Comparison of ENCODE assay signal across 19 cellular contexts in the genomic region with DNA sequence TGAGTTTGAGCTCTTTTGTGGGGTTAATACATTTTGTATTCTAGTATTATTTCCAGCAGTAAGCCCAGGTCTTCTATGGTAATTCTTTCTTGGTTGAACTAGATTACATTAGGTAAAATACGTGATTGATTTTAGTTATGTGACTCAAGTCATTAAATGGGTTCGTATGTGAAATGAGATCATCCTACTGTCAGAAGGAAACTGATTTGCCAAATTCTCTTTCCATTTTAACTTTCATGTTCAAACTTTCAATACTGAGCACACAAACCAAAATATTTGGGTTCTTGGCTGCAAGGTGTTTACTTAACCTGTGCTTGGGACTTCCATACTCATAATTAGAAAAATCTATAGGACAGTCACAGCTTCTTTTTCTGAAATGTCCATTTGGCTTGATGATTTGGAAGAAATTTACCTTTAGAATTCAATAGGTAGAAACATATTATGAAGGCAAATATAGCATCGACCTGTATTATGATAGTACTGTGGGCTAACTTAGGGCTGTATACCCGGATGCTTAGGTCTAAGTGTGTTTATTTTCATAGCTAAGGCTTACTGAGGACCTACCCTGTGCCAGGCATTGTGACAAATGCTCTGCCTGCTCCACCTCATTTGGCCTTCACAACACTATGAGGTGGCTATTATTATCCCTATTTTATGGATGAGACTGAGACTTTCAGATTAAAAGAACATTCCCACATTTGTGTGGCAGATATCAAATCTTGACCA.
"Had no signal": no experiment of that assay in that cellular context is flagged by ENCODE, and none has a peak within 500 bp of the region (broad histone marks: within the 10 kb centered on the region; RNA-seq: fewer than 3 reads in every experiment).

No MANE protein-coding gene starts in this region.

- DNase-seq: activated CD4-positive, alpha-beta T cell treated with anti-CD3 and anti-CD28 coated beads for 48 hours; activated CD8-positive, alpha-beta T cell treated with anti-CD3 and anti-CD28 coated beads for 36 hours; activated naive CD8-positive, alpha-beta T cell treated with anti-CD3 and anti-CD28 coated beads for 36 hours; activated T-cell treated with anti-CD3 and anti-CD28 coated beads, Interleukin-2, amount 50 U/mL, for 48 hours; amygdala; body of pancreas; caudate nucleus; colonic mucosa; islet precursor cell; left lung; naive B cell; pancreas; sigmoid colon; spleen; stimulated activated CD4-positive, alpha-beta T cell treated with anti-CD3 and anti-CD28 coated beads, Interleukin-1b, Interleukin-23, amount 100 ng/mL, for 48 hours; thyroid gland had no signal

- ATAC-seq: activated CD8-positive, alpha-beta T cell treated with anti-CD3 and anti-CD28 coated beads for 36 hours; body of pancreas; esophagus mucosa; left lung; pancreas; stimulated activated effector memory CD8-positive, alpha-beta T cell treated with anti-CD3 and anti-CD28 coated beads, Interleukin-12 subunit alpha, Interleukin-12 subunit beta, amount 100 ng/mL, for 72 hours; WTC11 had no signal
